31 cellular contexts compared by ENCODE assay signal in the genomic region with DNA sequence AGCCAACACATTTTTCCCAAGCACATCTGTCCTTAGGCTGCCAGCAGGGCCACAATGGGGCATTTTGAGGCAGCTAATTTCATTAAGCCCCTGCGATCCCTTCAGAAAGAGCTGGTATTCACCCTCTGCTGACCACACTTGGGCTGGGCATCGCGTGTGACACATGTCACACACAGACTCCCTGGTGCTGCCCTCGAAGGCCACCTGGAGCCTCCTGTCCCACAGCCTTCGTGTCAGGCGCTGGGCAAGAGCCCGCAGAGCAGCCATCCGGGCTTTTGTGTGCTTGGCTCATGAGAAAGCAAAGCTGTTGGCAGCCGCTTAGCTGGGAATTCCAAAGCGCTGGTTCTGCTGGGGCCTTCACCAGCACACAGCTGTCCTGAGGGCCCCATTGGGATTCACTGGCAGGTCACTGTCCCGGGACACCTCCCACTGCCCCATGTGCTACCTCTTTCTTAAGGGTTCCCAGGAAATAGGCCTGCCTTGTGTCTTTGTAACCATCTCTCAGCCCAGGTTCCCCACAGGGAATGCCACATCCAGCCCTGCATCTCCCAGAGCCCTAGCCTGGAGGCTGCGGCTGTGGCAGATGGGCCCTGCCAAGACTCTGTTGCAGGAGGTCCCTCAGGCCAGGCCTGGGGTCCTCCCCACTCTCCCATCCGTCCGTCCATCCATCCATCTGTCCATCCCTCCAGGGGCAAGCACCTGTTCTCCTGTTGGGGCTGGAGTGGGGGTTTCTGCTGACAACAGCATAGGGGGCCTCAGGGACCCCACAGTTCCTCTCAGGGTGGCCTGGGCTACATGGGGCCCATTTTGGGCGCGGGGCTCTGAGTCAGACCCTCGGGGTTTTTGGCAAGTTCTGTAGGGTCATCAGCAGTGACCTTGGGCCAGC. TPM values are rescaled to one million over a fixed set of nuclear protein-coding genes. Genes with fewer than 3 reads are reported as not detected.
DNase-seq lines count a peak whose midpoint lies in the region; ATAC-seq and TF ChIP-seq lines count a peak whose summit lies in the region.
"Had no signal": no experiment of that assay in that cellular context is flagged by ENCODE, and none has a peak within 500 bp of the region (broad histone marks: within the 10 kb centered on the region; RNA-seq: fewer than 3 reads in every experiment).

No MANE protein-coding gene starts in this region.

- TF ChIP-seq EP300 in tibial nerve (IDR thresholded peaks at IDR 0.05) = no peak

- WGBS in tibial nerve, 2 donors = 83 to 86% methylated on average over 14 to 17 of the region's 17 CpGs

- H3K4me3 ChIP-seq in osteoblast (ENCODE audit: insufficient read depth, low read length) (no peak overlapping the region), tibial nerve (no peak overlapping the region)
- H3K4me3 ChIP-seq: colonic mucosa, PC-9, sigmoid colon, transverse colon had no signal

- H3K9me3 ChIP-seq in osteoblast (ENCODE audit: low read depth, low read length) (no peaks in the 10 kb centered on the region), tibial nerve (peaks cover 0 to under 1% (median 0%) of the 10 kb centered on the region in 4 donors)
- H3K9me3 ChIP-seq: breast epithelium, colonic mucosa, neutrophil, sigmoid colon, transverse colon had no signal

- no peak overlapping the region for H2AFZ ChIP-seq in osteoblast (ENCODE audit: low read length)
- H2AFZ ChIP-seq: PC-9 had no signal

- intact Hi-C loops in Right ventricle myocardium superior (cut with DNase I) (no loop called here), Right ventricle myocardium inferior (cut with DNase I) (no loop called here)

- DNase-seq in Right ventricle myocardium superior (peak; percentile 27), Right ventricle myocardium inferior (ENCODE audit: missing footprints) (no peak), globus pallidus (ENCODE audit: low spot score) (peak; percentile 30), osteoblast (ENCODE audit: insufficient read length, low spot score, missing footprints) (peak; percentile 55), NCI-H526 treated with DMSO at 0.1 percent for 48 hours (lab: John Stamatoyannopoulos, UW) (no peak), NCI-H1436 (lab: John Stamatoyannopoulos, UW) (no peak), tibial nerve (ENCODE audit: low spot score in 2 of 2) (no peak)
- DNase-seq: activated CD4-positive, alpha-beta memory T cell treated with anti-CD3 and anti-CD28 coated beads for 36 hours; activated CD4-positive, CD25-positive, alpha-beta regulatory T cell treated with anti-CD3 and anti-CD28 coated beads, Interleukin-2, amount 50 U/mL, for 72 hours; activated CD8-positive, alpha-beta memory T cell treated with anti-CD3 and anti-CD28 coated beads, Interleukin-2, amount 50 U/mL, for 48 hours; CD4-positive, alpha-beta T cell; colonic mucosa; effector memory CD8-positive, alpha-beta T cell; erythroblast; left lung; mesenchymal stem cell; NCI-H1417; NCI-H2081; NCI-H2227 treated with DMSO at 0.1 percent for 48 hours; NCI-H69; PC-9; SHP77; sigmoid colon; stimulated activated CD4-positive, alpha-beta T cell treated with anti-CD3 and anti-CD28 coated beads, Interleukin-4, amount 100 ng/mL, for 4 hours; transverse colon had no signal

- H3K79me2 ChIP-seq in osteoblast (ENCODE audit: insufficient read depth, low read length) = no peaks in the 10 kb centered on the region

- no peaks in the 10 kb centered on the region for H4K20me1 ChIP-seq in osteoblast (ENCODE audit: insufficient read depth, low read length)

- H3K4me1 ChIP-seq in osteoblast (ENCODE audit: insufficient read depth, low read length) (no peaks in the 10 kb centered on the region), tibial nerve (peaks cover 0 to 14% (median 0%) of the 10 kb centered on the region in 4 donors)
- H3K4me1 ChIP-seq: colonic mucosa had no signal

- H3K27ac ChIP-seq in osteoblast (ENCODE audit: low read depth, low read length) (no peak overlapping the region), tibial nerve (no peak overlapping the region)
- H3K27ac ChIP-seq: breast epithelium, colonic mucosa, HL-60, KMS-11, neutrophil, PC-9, sigmoid colon, transverse colon had no signal

- ATAC-seq in Right ventricle myocardium superior (ENCODE audit: poor library complexity) (no peak), Right ventricle myocardium inferior (no peak), GM21786 (IDR thresholded peaks at IDR 0.05; ENCODE audit: unreplicated experiment) (no peak)
- ATAC-seq: effector memory CD8-positive, alpha-beta T cell; left lung had no signal

- H3K36me3 ChIP-seq in osteoblast (ENCODE audit: insufficient read depth, low read length) (no peaks in the 10 kb centered on the region), tibial nerve (no peaks in the 10 kb centered on the region)
- H3K36me3 ChIP-seq: breast epithelium, colonic mucosa, sigmoid colon, transverse colon had no signal

- TF ChIP-seq CTCF in osteoblast (IDR thresholded peaks at IDR 0.05; ENCODE audit: extremely low read depth, low read depth, low read length) (no peak), tibial nerve (IDR thresholded peaks at IDR 0.05) (no peak)

- H3K4me2 ChIP-seq in osteoblast (ENCODE audit: insufficient read depth, low read length) = no peak overlapping the region
- H3K4me2 ChIP-seq: KMS-11, PC-9 had no signal

- no peak for TF ChIP-seq POLR2A in tibial nerve (IDR thresholded peaks at IDR 0.05)

- H3K27me3 ChIP-seq in osteoblast (ENCODE audit: insufficient read depth, low read length) (peaks cover 15% of the 10 kb centered on the region), tibial nerve (peaks cover 0 to 22% of the 10 kb centered on the region in 2 donors)

RNA-seq across cellular contexts. Expression of a gene that starts 4.9 kb away (rescaled TPM):
- total RNA-seq in Right ventricle myocardium superior (23.9 TPM), Right ventricle myocardium inferior (29.9 TPM), osteoblast (not detected in 2 replicates), tibial nerve (100 to 1,000 TPM; 102 to 226 (median 170) TPM)
- total RNA-seq: CD4-positive, alpha-beta T cell; PC-9; progenitor cell of endocrine pancreas had no signal

RNA-seq across cellular contexts. Expression of a gene that starts 39.6 kb away (rescaled TPM):
- total RNA-seq in Right ventricle myocardium superior (0.62 TPM), Right ventricle myocardium inferior (0.76 TPM), osteoblast (0.72 and 1.5 TPM in 2 replicates), tibial nerve (under 1 TPM in 1 of 4 donors, not detected in 3; 0.98 TPM)

RNA-seq across cellular contexts. Expression of a gene that starts 40.3 kb away (rescaled TPM):
- total RNA-seq in Right ventricle myocardium superior (43.5 TPM), Right ventricle myocardium inferior (45.8 TPM), osteoblast (53.9 and 56.8 TPM in 2 replicates), tibial nerve (10 to 100 TPM; 26.9 to 38.1 (median 30.1) TPM)

Comparison
In these comparisons a context has a peak if more than half of its experiments do, and no peak if none do; other contexts are left out.
1. DNase-seq: peak in Right ventricle myocardium superior (single experiment), globus pallidus (single experiment) and osteoblast (single experiment); none in Right ventricle myocardium inferior (single experiment), NCI-H526 treated with DMSO at 0.1 percent for 48 hours (single experiment), NCI-H1436 (single experiment) and tibial nerve (0 of 2).
2. RNA of a gene that starts 4.9 kb away (total RNA-seq): 102 to 226 TPM in tibial nerve, 29.9 TPM in Right ventricle myocardium inferior (single experiment) and 23.9 TPM in Right ventricle myocardium superior (single experiment); not detected in osteoblast; every median in the first group is over 10 times any median in the second.